Comparison of ENCODE assay signal across 9 cellular contexts in genomic region chr1:94258873-94259331, GRCh38. TPM values are rescaled to one million over a fixed set of nuclear protein-coding genes. Genes with fewer than 3 reads are reported as not detected.
DNase-seq lines count a peak whose midpoint lies in the region; ATAC-seq and TF ChIP-seq lines count a peak whose summit lies in the region.
"Had no signal": no experiment of that assay in that cellular context is flagged by ENCODE, and none has a peak within 500 bp of the region (broad histone marks: within the 10 kb centered on the region; RNA-seq: fewer than 3 reads in every experiment).

No MANE protein-coding gene starts in this region.

- DNase-seq in AG08395 (ENCODE audit: low spot score) (peak; percentile 93), LoVo (ENCODE audit: low spot score) (peak; percentile 91), dedifferentiated amniotic fluid mesenchymal stem cell (ENCODE audit: extremely low spot score) (peak; percentile 86), lung (ENCODE audit: low spot score) (peak; percentile 56), NCI-H1930 (lab: John Stamatoyannopoulos, UW) (no peak), activated gamma-delta T cell (lab: John Stamatoyannopoulos, UW) (no peak)
- DNase-seq in activated T-cell treated with anti-CD3 and anti-CD28 coated beads, Interleukin-2, amount 50 U/mL, for 48 hours: no peak

- peaks cover 0 to 16% of the 10 kb centered on the region in 2 donors for H3K4me1 ChIP-seq in lung (ENCODE audit: control insufficient read depth in 2 of 2, insufficient read depth in 2 of 2, low read length in 2 of 2)
- H3K4me1 ChIP-seq: Peyer's patch had no signal

- peak overlapping the region in 1 of 2 donors; percentile 68 for H3K27ac ChIP-seq in lung (ENCODE audit: low read depth in 1 of 2, low read length in 1 of 2)
- H3K27ac ChIP-seq: Peyer's patch had no signal

- no peaks in the 10 kb centered on the region for H3K9me3 ChIP-seq in lung (ENCODE audit: control insufficient read depth in 2 of 2, insufficient read depth in 1 of 2, low read length in 1 of 2)
- H3K9me3 ChIP-seq: Peyer's patch had no signal

- no peak overlapping the region for H3K4me3 ChIP-seq in lung
- H3K4me3 ChIP-seq: Peyer's patch had no signal

- ATAC-seq in lung (ENCODE audit: insufficient read depth, low FRiP score) (peak; percentile 76), GM18907 (IDR thresholded peaks at IDR 0.05; ENCODE audit: unreplicated experiment) (no peak)

- H3K27me3 ChIP-seq in lung (ENCODE audit: control insufficient read depth, insufficient read depth): no peaks in the 10 kb centered on the region
- H3K27me3 ChIP-seq: Peyer's patch had no signal

- TF ChIP-seq CTCF in lung (IDR thresholded peaks at IDR 0.05; ENCODE audit: control extremely low read depth, extremely low read depth): no peak

- no peaks in the 10 kb centered on the region for H3K36me3 ChIP-seq in lung (ENCODE audit: control insufficient read depth in 2 of 2, insufficient read depth in 2 of 2, low read length in 2 of 2)
- H3K36me3 ChIP-seq: Peyer's patch had no signal

RNA-seq across cellular contexts. Expression of gene ARHGAP29, which starts 21.5 kb away (rescaled TPM):
- 100 to 1,000 TPM in 1 of 2 donors, 10 to 100 TPM in 1; 43.5 to 144 TPM for total RNA-seq in lung
- polyA plus RNA-seq in lung: 10 to 100 TPM; 13.3 to 17.4 TPM

Comparison
In these comparisons a context has a peak if more than half of its experiments do, and no peak if none do; other contexts are left out.
1. DNase-seq: peak in AG08395 (single experiment), LoVo (single experiment), dedifferentiated amniotic fluid mesenchymal stem cell (single experiment) and lung (single experiment); none in NCI-H1930 (0 of 2), activated T-cell treated with anti-CD3 and anti-CD28 coated beads, Interleukin-2, amount 50 U/mL, for 48 hours (0 of 2) and activated gamma-delta T cell (single experiment).